Comparison of ENCODE assay signal across 17 cellular contexts in genomic region chr21:45040739-45041138, GRCh38. TPM values are rescaled to one million over a fixed set of nuclear protein-coding genes. Genes with fewer than 3 reads are reported as not detected.
A peak's percentile ranks its signal among the peaks of the same experiment; 100 is the strongest.
DNase-seq lines count a peak whose midpoint lies in the region; ATAC-seq and TF ChIP-seq lines count a peak whose summit lies in the region.
"Had no signal": no experiment of that assay in that cellular context is flagged by ENCODE, and none has a peak within 500 bp of the region (broad histone marks: within the 10 kb centered on the region; RNA-seq: fewer than 3 reads in every experiment).

No MANE protein-coding gene starts in this region.

- H3K23ac ChIP-seq in IMR-90 (ENCODE audit: low read depth, low read length): peak overlapping the region; percentile 28; the same call in 1 of the 2 replicates

- peak overlapping the region; percentile 92 for H3K4ac ChIP-seq in IMR-90 (ENCODE audit: low read depth, low read length)

- dilution Hi-C loops in IMR-90 (cut with HindIII; ENCODE audit: low sequenced_read_pairs, unreplicated experiment): no loop called here

- H2AFZ ChIP-seq in IMR-90 (replicated peaks; ENCODE audit: low read length, poor library complexity): peak overlapping the region; percentile 70

- peak overlapping the region; percentile 94 to 97 for H4K8ac ChIP-seq in IMR-90 (ENCODE audit: low read depth in 2 of 2, low read length in 2 of 2)

- H3K4me1 ChIP-seq in IMR-90 (ENCODE audit: control insufficient read depth, insufficient read depth, low read length) (peaks cover 26% of the 10 kb centered on the region), esophagus (ENCODE audit: control insufficient read depth in 2 of 2, insufficient read depth in 2 of 2, low read length in 1 of 2) (peaks cover 0 to 3% of the 10 kb centered on the region in 2 donors), tibial artery (peaks cover 0 to 71% (median 40%) of the 10 kb centered on the region in 4 donors), A673 (ENCODE audit: insufficient read depth, low read length, poor library complexity, severe bottlenecking) (peaks cover 5% of the 10 kb centered on the region)
- H3K4me1 ChIP-seq: foreskin keratinocyte had no signal

- H3K9ac ChIP-seq in IMR-90 (ENCODE audit: low read depth, low read length): peak overlapping the region; percentile 66

- peak overlapping the region; percentile 97 for H2BK120ac ChIP-seq in IMR-90 (ENCODE audit: low read depth, low read length)

- peak overlapping the region; percentile 87 for H4K5ac ChIP-seq in IMR-90 (ENCODE audit: low read depth, low read length)

- TF ChIP-seq RAD21 in IMR-90 (IDR thresholded peaks at IDR 0.05; ENCODE audit: low read length): no peak

- peaks cover 7 to 12% of the 10 kb centered on the region in 2 experiments; a peak in 3 of 4 replicates for H3K79me1 ChIP-seq in IMR-90 (ENCODE audit: low read depth in 1 of 2, low read length in 2 of 2)

- H2BK15ac ChIP-seq in IMR-90 (ENCODE audit: low read depth, low read length): peak overlapping the region; percentile 72; the same call in 2 of the 3 replicates

- H3K36me3 ChIP-seq in IMR-90 (ENCODE audit: control insufficient read depth, insufficient read depth, low read length) (no peaks in the 10 kb centered on the region), esophagus (ENCODE audit: control insufficient read depth in 2 of 2, insufficient read depth in 2 of 2, low read length in 1 of 2) (no peaks in the 10 kb centered on the region), tibial artery (no peaks in the 10 kb centered on the region), A673 (ENCODE audit: insufficient read depth, low read length, poor library complexity, severe bottlenecking) (no peaks in the 10 kb centered on the region)
- H3K36me3 ChIP-seq: ovary had no signal

- in situ Hi-C loops in IMR-90 (cut with MboI; ENCODE audit: low sequenced_read_pairs): no loop called here

- H3K4me3 ChIP-seq in IMR-90 (ENCODE audit: insufficient read depth, low read depth, low read length) (no peak overlapping the region), esophagus (ENCODE audit: low read depth in 1 of 2, low read length in 2 of 2) (no peak overlapping the region), tibial artery (no peak overlapping the region), A673 (ENCODE audit: low read depth, low read length, poor library complexity, severe bottlenecking) (no peak overlapping the region)
- H3K4me3 ChIP-seq: ovary had no signal

- BruUV-seq in IMR-90 (replicated peaks; lab: Mats Ljungman, UMichigan) (no TSS peak), A673 (replicated peaks; lab: Mats Ljungman, UMichigan) (no TSS peak)

- H2BK5ac ChIP-seq in IMR-90 (ENCODE audit: low read depth, low read length, poor library complexity, severe bottlenecking): peak overlapping the region; percentile 79

- H2AK9ac ChIP-seq in IMR-90 (replicated peaks; ENCODE audit: low read depth, low read length, poor library complexity): peak overlapping the region; percentile 80

- TF ChIP-seq POLR2A in IMR-90 (IDR thresholded peaks at IDR 0.05; ENCODE audit: low read depth, low read length): no peak

- intact Hi-C loops in IMR-90 (cut with micrococcal nuclease) (no loop called here), posterior vena cava (cut with DNase I) (no loop called here), tibial artery (cut with DNase I; ENCODE audit: low total_unique reads) (no loop called here), A673 (cut with micrococcal nuclease; ENCODE audit: unreplicated experiment) (no loop called here)

- peaks cover 9% of the 10 kb centered on the region for H3K9me1 ChIP-seq in IMR-90 (ENCODE audit: insufficient read depth, low read length)

- no peaks in the 10 kb centered on the region; the same call in 1 of the 2 replicates for H4K20me1 ChIP-seq in IMR-90 (ENCODE audit: insufficient read depth, low read length)

- H4K91ac ChIP-seq in IMR-90 (ENCODE audit: insufficient read depth, low read depth, low read length): peak overlapping the region; percentile 98

- H2BK20ac ChIP-seq in IMR-90 (ENCODE audit: low read depth, low read length): peak overlapping the region; percentile 95

- DNase-seq in IMR-90: no peak
- DNase-seq in posterior vena cava (ENCODE audit: low spot score): peak; percentile 74
- DNase-seq in tibial artery: peak in 1 of 2 donors; percentile 64
- DNase-seq in LoVo (ENCODE audit: low spot score): no peak
- no peak for DNase-seq in activated CD4-positive, CD25-positive, alpha-beta regulatory T cell (lab: John Stamatoyannopoulos, UW)
- no peak for DNase-seq in A673 (ENCODE audit: low spot score)
- DNase-seq: activated B cell treated with CpG ODN at 0.5 μM for 24 hours; central memory CD4-positive, alpha-beta T cell; foreskin keratinocyte; NCI-H1930; SHP77 treated with DMSO at 0.1 percent for 48 hours; stimulated activated CD4-positive, alpha-beta T cell treated with anti-CD3 and anti-CD28 coated beads, Interleukin-15, amount 100 ng/mL, for 24 hours; stimulated activated naive CD4-positive, alpha-beta T cell treated with Interleukin-2 at 50 U/mL for 16 hours; T-helper 2 cell had no signal

- peaks cover 7% of the 10 kb centered on the region; the same call in 1 of the 2 replicates for H3K9me3 ChIP-seq in IMR-90 (ENCODE audit: control insufficient read depth, insufficient read depth, low read length)
- no peaks in the 10 kb centered on the region for H3K9me3 ChIP-seq in esophagus (ENCODE audit: control insufficient read depth in 2 of 2, insufficient read depth in 1 of 2, low read depth in 1 of 2, low read length in 1 of 2)
- peaks cover 0 to under 1% (median 0%) of the 10 kb centered on the region in 3 donors for H3K9me3 ChIP-seq in tibial artery
- H3K9me3 ChIP-seq in A673 (ENCODE audit: low read depth, low read length, poor library complexity, severe bottlenecking): peaks cover 8% of the 10 kb centered on the region
- H3K9me3 ChIP-seq: ovary had no signal

- H3K18ac ChIP-seq in IMR-90 (ENCODE audit: low read depth, low read length): peak overlapping the region; percentile 89

- H2AK5ac ChIP-seq in IMR-90 (ENCODE audit: low read depth, low read length): peak overlapping the region; percentile 95

- TF ChIP-seq CTCF in IMR-90 (conservative IDR thresholded peaks at IDR 0.05; ENCODE audit: low read depth, low read length) (no peak), tibial artery (IDR thresholded peaks at IDR 0.05) (no peak), A673 (conservative IDR thresholded peaks at IDR 0.05; ENCODE audit: low read depth, low read length) (no peak)

- peak overlapping the region; percentile 75; the same call in 1 of the 2 replicates for H3K56ac ChIP-seq in IMR-90 (ENCODE audit: extremely low read depth, insufficient read depth, low read length)

- no peak overlapping the region for H3K4me2 ChIP-seq in IMR-90 (ENCODE audit: low read depth, low read length)

- ATAC-seq in IMR-90 (ENCODE audit: low read depth) (peak; percentile 10; the same call in 1 of the 2 replicates), HG03097 (IDR thresholded peaks at IDR 0.05; ENCODE audit: low FRiP score, unreplicated experiment) (no peak)
- ATAC-seq: foreskin keratinocyte had no signal

- POLR2A ChIA-PET in IMR-90 (lab: Charles Lee; ENCODE audit: unreplicated experiment) (no interaction called here), A673 (lab: Charles Lee; ENCODE audit: low non-redundant PET) (no interaction called here)

- H3K27me3 ChIP-seq in IMR-90 (ENCODE audit: control insufficient read depth, insufficient read depth, low read length) (no peaks in the 10 kb centered on the region), esophagus (ENCODE audit: control insufficient read depth in 1 of 2, insufficient read depth in 2 of 2, low read length in 2 of 2) (no peaks in the 10 kb centered on the region), tibial artery (no peaks in the 10 kb centered on the region), A673 (replicated peaks; ENCODE audit: insufficient read depth, low read depth, low read length, poor library complexity) (no peaks in the 10 kb centered on the region)
- H3K27me3 ChIP-seq: ovary had no signal

- H3K27ac ChIP-seq in IMR-90 (ENCODE audit: insufficient read depth, low read length) (peak overlapping the region; percentile 82), esophagus (ENCODE audit: low read depth in 2 of 2, low read length in 1 of 2) (peak overlapping the region; percentile 44 to 65), tibial artery (peak overlapping the region; percentile 92 to 98), A673 (ENCODE audit: low read depth, low read length, poor library complexity, severe bottlenecking) (no peak overlapping the region)
- H3K27ac ChIP-seq: foreskin keratinocyte had no signal

- CTCF ChIA-PET in IMR-90 (lab: Yijun Ruan, JAX) (no interaction called here), A673 (lab: Charles Lee) (no interaction called here)

- H3K14ac ChIP-seq in IMR-90 (replicated peaks; ENCODE audit: low read depth, low read length): peak overlapping the region; percentile 93

- 85 to 100% methylated on average over 1 to 6 of the region's 15 CpGs for WGBS in IMR-90 (ENCODE audit: extremely low coverage in 2 of 2, insufficient read length in 1 of 2), 2 experiments
- WGBS in esophagus, 2 donors: 85 to 88% methylated on average over 15 of the region's 15 CpGs

TF ChIP-seq in IMR-90, 13 proteins besides CTCF, POLR2A, EP300 and RAD21 (continues in another document):
- no peak for TF ChIP-seq BHLHE40 (IDR thresholded peaks at IDR 0.05; ENCODE audit: low read depth, low read length)
- no peak for TF ChIP-seq MXI1 (IDR thresholded peaks at IDR 0.05; ENCODE audit: borderline replicate concordance, low read depth, low read length)
- TF ChIP-seq NFE2L2 (IDR thresholded peaks at IDR 0.05; ENCODE audit: low read depth, low read length): no peak
- TF ChIP-seq MAZ (IDR thresholded peaks at IDR 0.05; ENCODE audit: borderline replicate concordance, low read depth, low read length): no peak
- no peak for TF ChIP-seq FOS (IDR thresholded peaks at IDR 0.05; ENCODE audit: low read depth, low read length)
- TF ChIP-seq CHD1 (IDR thresholded peaks at IDR 0.05; ENCODE audit: low read depth, low read length): no peak
- TF ChIP-seq ELK1 (IDR thresholded peaks at IDR 0.05; ENCODE audit: borderline replicate concordance, low read depth, low read length): no peak
- TF ChIP-seq SMC3 (IDR thresholded peaks at IDR 0.05; ENCODE audit: low read depth, low read length): no peak

RNA-seq across cellular contexts. Expression of gene ADARB1, which starts 33.6 kb away (rescaled TPM):
- total RNA-seq in IMR-90 (2012; rRNA removed) (39.7 and 39.8 TPM in 2 replicates), posterior vena cava (10 to 100 TPM; 72.4 to 85.6 TPM), A673 (2021) (22.6 and 31.9 TPM in 2 replicates)
- polyA plus RNA-seq in IMR-90 (2012; rRNA removed) (45.5 and 47.3 TPM in 2 replicates), esophagus (1 to 10 TPM; 4.7 to 7.9 TPM)
- polyA plus RNA-seq in IMR-90 (2012; cell fraction: cytosol; rRNA removed): 18.2 and 29.3 TPM in 2 replicates
- polyA plus RNA-seq in IMR-90 (2012; cell fraction: nucleus; rRNA removed; ENCODE audit: low replicate concordance): 152 and 210 TPM in 2 replicates
